Comparison of ENCODE assay signal across 17 cellular contexts in genomic region chr9:114469091-114469853, GRCh38. TPM values are rescaled to one million over a fixed set of nuclear protein-coding genes. Genes with fewer than 3 reads are reported as not detected.
DNase-seq lines count a peak whose midpoint lies in the region; ATAC-seq and TF ChIP-seq lines count a peak whose summit lies in the region.
"Had no signal": no experiment of that assay in that cellular context is flagged by ENCODE, and none has a peak within 500 bp of the region (broad histone marks: within the 10 kb centered on the region; RNA-seq: fewer than 3 reads in every experiment).

No MANE protein-coding gene starts in this region.

- H3K4me3 ChIP-seq in endodermal cell (ENCODE audit: low read length) (no peak overlapping the region), neuronal stem cell (ENCODE audit: low read length in 2 of 2) (peak overlapping the region in 1 of 2 donors; percentile 3)
- H3K4me3 ChIP-seq: BLaER1 treated with 17β-estradiol and CSF1 and Interleukin-3, amounts not matched to agents 10 nM and 100 nM; GM23338 had no signal

- ATAC-seq in stimulated activated naive CD8-positive, alpha-beta T cell treated with anti-CD3 and anti-CD28 coated beads, Interleukin-15, Interleukin-2, amounts not matched to agents 100 U/mL and 50 U/mL, for 24 hours = no peak
- ATAC-seq in stimulated activated naive CD8-positive, alpha-beta T cell treated with anti-CD3 and anti-CD28 coated beads, Interleukin-15, amount 100 ng/mL, for 72 hours = no peak
- ATAC-seq in HG03039 (IDR thresholded peaks at IDR 0.05; ENCODE audit: unreplicated experiment) = no peak
- ATAC-seq: CD8-positive, alpha-beta T cell; GM23338; HepG2 had no signal

- H3K4me1 ChIP-seq in endodermal cell (ENCODE audit: control insufficient read depth, insufficient read depth, low read length) = no peaks in the 10 kb centered on the region
- H3K4me1 ChIP-seq in neuronal stem cell (ENCODE audit: control insufficient read depth in 2 of 2, insufficient read depth in 1 of 2, low read depth in 1 of 2, low read length in 2 of 2) = peaks cover 0 to 2% of the 10 kb centered on the region in 2 donors

- no peak overlapping the region for H2AFZ ChIP-seq in neuronal stem cell (ENCODE audit: low read length)
- H2AFZ ChIP-seq: GM23338 had no signal

- H3K36me3 Mint-ChIP-seq in endodermal cell (ENCODE audit: low read depth) = peaks cover 6% of the 10 kb centered on the region
- H3K36me3 Mint-ChIP-seq: CD8-positive, alpha-beta T cell had no signal

- no peaks in the 10 kb centered on the region for H3K79me1 ChIP-seq in neuronal stem cell (ENCODE audit: low read depth, low read length)

- no peak overlapping the region for H3K27ac Mint-ChIP-seq in stimulated activated naive CD8-positive, alpha-beta T cell treated with anti-CD3 and anti-CD28 coated beads, Interleukin-15, amount 100 ng/mL, for 72 hours
- no peak overlapping the region for H3K27ac Mint-ChIP-seq in endodermal cell
- H3K27ac Mint-ChIP-seq: B cell; CD8-positive, alpha-beta T cell; GM23338 had no signal

- no peak overlapping the region for H3K4me3 Mint-ChIP-seq in stimulated activated naive CD8-positive, alpha-beta T cell treated with anti-CD3 and anti-CD28 coated beads, Interleukin-15, amount 100 ng/mL, for 72 hours
- H3K4me3 Mint-ChIP-seq in endodermal cell = no peak overlapping the region
- H3K4me3 Mint-ChIP-seq: B cell; CD8-positive, alpha-beta T cell; GM23338 had no signal

- no peak overlapping the region for H2BK12ac ChIP-seq in neuronal stem cell (ENCODE audit: low read length)

- H4K8ac ChIP-seq in neuronal stem cell (ENCODE audit: low read depth, low read length) = no peak overlapping the region

- H2BK15ac ChIP-seq in neuronal stem cell (ENCODE audit: low read length) = no peak overlapping the region

- 91 to 93% methylated on average over 10 to 16 of the region's 16 CpGs for WGBS in endodermal cell (ENCODE audit: insufficient coverage in 1 of 2, insufficient read length in 1 of 2), 2 experiments
- no CpG with 5 or more reads among the region's 16 CpGs for WGBS in neuronal stem cell (ENCODE audit: extremely low coverage in 2 of 2, insufficient read length in 2 of 2, insufficient replicate concordance in 1 of 2), 2 donors

- H3K9me3 Mint-ChIP-seq in stimulated activated naive CD8-positive, alpha-beta T cell treated with anti-CD3 and anti-CD28 coated beads, Interleukin-15, amount 100 ng/mL, for 72 hours = peaks cover 0 to 4% of the 10 kb centered on the region in 2 donors
- peaks cover 2% of the 10 kb centered on the region for H3K9me3 Mint-ChIP-seq in endodermal cell

- H3K36me3 ChIP-seq in endodermal cell (ENCODE audit: control insufficient read depth, insufficient read depth, low read length) (no peaks in the 10 kb centered on the region), neuronal stem cell (replicated peaks in 1 of 2; ENCODE audit: control insufficient read depth in 2 of 2, insufficient read depth in 2 of 2, low read length in 2 of 2) (no peaks in the 10 kb centered on the region)
- H3K36me3 ChIP-seq: BLaER1 treated with 17β-estradiol and CSF1 and Interleukin-3, amounts not matched to agents 10 nM and 100 nM had no signal

- no peaks in the 10 kb centered on the region for H3K27me3 Mint-ChIP-seq in stimulated activated naive CD8-positive, alpha-beta T cell treated with anti-CD3 and anti-CD28 coated beads, Interleukin-15, amount 100 ng/mL, for 72 hours
- H3K27me3 Mint-ChIP-seq in endodermal cell (ENCODE audit: insufficient read depth) = no peaks in the 10 kb centered on the region
- H3K27me3 Mint-ChIP-seq: B cell had no signal

- H4K91ac ChIP-seq in neuronal stem cell (ENCODE audit: low read depth, low read length, poor library complexity) = no peak overlapping the region

- H3K9me3 ChIP-seq in endodermal cell (ENCODE audit: control insufficient read depth, low read length) (no peaks in the 10 kb centered on the region), neuronal stem cell (replicated peaks in 1 of 2; ENCODE audit: control insufficient read depth in 2 of 2, insufficient read depth in 1 of 2, low read depth in 1 of 2, low read length in 2 of 2) (no peaks in the 10 kb centered on the region)

- H3K14ac ChIP-seq in neuronal stem cell (ENCODE audit: low read length) = no peak overlapping the region

- no peak overlapping the region for H2BK120ac ChIP-seq in neuronal stem cell (ENCODE audit: low read depth, low read length)

- no peak overlapping the region for H3K4ac ChIP-seq in neuronal stem cell (ENCODE audit: low read length)

- H2BK5ac ChIP-seq in neuronal stem cell (ENCODE audit: low read length) = peak overlapping the region; percentile 16

- H3K18ac ChIP-seq in neuronal stem cell (ENCODE audit: low read length) = no peak overlapping the region

- no peak for TF ChIP-seq CTCF in endodermal cell (conservative IDR thresholded peaks at IDR 0.05)

- H3K9ac ChIP-seq in endodermal cell (ENCODE audit: extremely low read depth, low read length, poor library complexity, severe bottlenecking) (no peak overlapping the region), neuronal stem cell (ENCODE audit: low read depth, low read length, poor library complexity) (peak overlapping the region; percentile 71)
- H3K9ac ChIP-seq: BLaER1 treated with 17β-estradiol and CSF1 and Interleukin-3, amounts not matched to agents 10 nM and 100 nM had no signal

- H3K27me3 ChIP-seq in endodermal cell (ENCODE audit: control insufficient read depth, insufficient read depth, low read length, poor library complexity, severe bottlenecking) (no peaks in the 10 kb centered on the region), neuronal stem cell (ENCODE audit: control insufficient read depth in 3 of 3, insufficient read depth in 3 of 3, low read depth in 1 of 3, low read length in 3 of 3) (no peaks in the 10 kb centered on the region)
- H3K27me3 ChIP-seq: BLaER1 treated with 17β-estradiol and CSF1 and Interleukin-3, amounts not matched to agents 10 nM and 100 nM had no signal

- H3K4me1 Mint-ChIP-seq in stimulated activated naive CD8-positive, alpha-beta T cell treated with anti-CD3 and anti-CD28 coated beads, Interleukin-15, amount 100 ng/mL, for 72 hours = peaks cover 13% of the 10 kb centered on the region
- H3K4me1 Mint-ChIP-seq in endodermal cell = no peaks in the 10 kb centered on the region

- no peak overlapping the region for H3K23ac ChIP-seq in neuronal stem cell (ENCODE audit: low read depth, low read length, poor library complexity)

- no peak overlapping the region for H3K27ac ChIP-seq in endodermal cell (ENCODE audit: low read depth, low read length)
- H3K27ac ChIP-seq in neuronal stem cell (replicated peaks; ENCODE audit: low read length) = no peak overlapping the region
- H3K27ac ChIP-seq in substantia nigra (ENCODE audit: low read depth, low read length, poor library complexity, severe bottlenecking) = peak overlapping the region; percentile 35
- H3K27ac ChIP-seq: BLaER1 treated with 17β-estradiol and CSF1 and Interleukin-3, amounts not matched to agents 10 nM and 100 nM had no signal

- no peak overlapping the region for H3K4me2 ChIP-seq in neuronal stem cell (ENCODE audit: insufficient read depth, low read length, poor library complexity, severe bottlenecking)
- H3K4me2 ChIP-seq: GM23338 had no signal

- H2AK5ac ChIP-seq in neuronal stem cell (ENCODE audit: low read depth, low read length) = no peak overlapping the region

- peak; percentile 0 for DNase-seq in stimulated activated naive CD8-positive, alpha-beta T cell treated with anti-CD3 and anti-CD28 coated beads, Interleukin-15, Interleukin-2, amounts not matched to agents 100 U/mL and 50 U/mL, for 24 hours
- no peak for DNase-seq in stimulated activated naive CD8-positive, alpha-beta T cell treated with anti-CD3 and anti-CD28 coated beads, Interleukin-15, amount 100 ng/mL, for 72 hours
- DNase-seq in endodermal cell (peak; percentile 15), neuronal stem cell (ENCODE audit: low spot score) (no peak), substantia nigra (lab: John Stamatoyannopoulos, UW) (no peak), RPMI8226 (no peak), SHP77 treated with DMSO at 0.1 percent for 48 hours (lab: John Stamatoyannopoulos, UW) (no peak)
- DNase-seq: Calu3; CD8-positive, alpha-beta T cell; DMS79 treated with DMSO at 0.1 percent for 48 hours; GF-D8; H7 had no signal

RNA-seq across cellular contexts. Expression of gene WHRN, which starts 36.0 kb away (rescaled TPM):
- total RNA-seq in endodermal cell = 10 to 100 TPM in 1 of 2 donors, 1 to 10 TPM in 1; 7.0 to 12.8 TPM
- polyA plus RNA-seq in endodermal cell (2013, experiment 1 of 2) = 17.9 TPM
- polyA plus RNA-seq in endodermal cell (2013, experiment 2 of 2) = 16.1 TPM
- 13.8 TPM for polyA plus RNA-seq in neuronal stem cell (2013, experiment 1 of 2)
- 14.4 TPM for polyA plus RNA-seq in neuronal stem cell (2013, experiment 2 of 2)

Comparison
In these comparisons a context has a peak if more than half of its experiments do, and no peak if none do; other contexts are left out.
1. DNase-seq: peak in stimulated activated naive CD8-positive, alpha-beta T cell treated with anti-CD3 and anti-CD28 coated beads, Interleukin-15, Interleukin-2, amounts not matched to agents 100 U/mL and 50 U/mL, for 24 hours (single experiment) and endodermal cell (single experiment); none in stimulated activated naive CD8-positive, alpha-beta T cell treated with anti-CD3 and anti-CD28 coated beads, Interleukin-15, amount 100 ng/mL, for 72 hours (0 of 2), neuronal stem cell (single experiment), substantia nigra (0 of 49), RPMI8226 (single experiment) and SHP77 treated with DMSO at 0.1 percent for 48 hours (single experiment).